17 cellular contexts compared by ENCODE assay signal in the genomic region with DNA sequence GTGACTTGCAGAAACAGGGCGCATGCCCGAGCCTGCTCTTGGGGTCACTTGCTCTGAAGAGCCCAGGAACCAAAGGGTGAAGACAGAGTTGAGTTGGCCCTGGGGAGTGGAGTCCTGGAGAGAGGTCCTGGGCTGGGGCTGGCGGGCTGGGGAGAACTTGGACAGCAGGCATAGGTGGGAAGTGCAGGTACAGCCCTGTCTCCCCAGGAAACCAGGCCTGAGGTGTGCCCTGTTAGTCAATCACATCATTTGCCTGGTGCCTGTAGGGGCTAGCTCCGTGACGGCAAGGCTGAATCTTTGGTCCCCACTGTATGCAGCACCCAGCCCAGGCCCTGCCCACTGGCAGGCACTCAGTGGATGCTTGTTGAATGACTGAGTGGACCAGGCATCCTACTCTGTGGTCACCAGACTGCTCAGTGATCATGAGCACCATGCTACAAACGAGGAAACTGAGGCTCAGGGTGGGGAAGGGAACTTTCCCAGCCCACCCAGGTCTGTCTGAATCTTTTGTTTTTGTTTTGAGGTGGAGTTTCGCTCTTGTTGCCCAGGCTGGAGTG. TPM values are rescaled to one million over a fixed set of nuclear protein-coding genes. Genes with fewer than 3 reads are reported as not detected.
DNase-seq lines count a peak whose midpoint lies in the region; ATAC-seq, FAIRE-seq and TF ChIP-seq lines count a peak whose summit lies in the region.
"Had no signal": no experiment of that assay in that cellular context is flagged by ENCODE, and none has a peak within 500 bp of the region (broad histone marks: within the 10 kb centered on the region; RNA-seq: fewer than 3 reads in every experiment).

No MANE protein-coding gene starts in this region.

- H3K4me1 ChIP-seq in A549: no peaks in the 10 kb centered on the region
- H3K4me1 ChIP-seq in astrocyte (ENCODE audit: insufficient read depth, low read length): no peaks in the 10 kb centered on the region
- no peaks in the 10 kb centered on the region for H3K4me1 ChIP-seq in foreskin keratinocyte
- no peaks in the 10 kb centered on the region for H3K4me1 ChIP-seq in thyroid gland

- H2AFZ ChIP-seq in astrocyte (ENCODE audit: low read depth, low read length): no peak overlapping the region

- TF ChIP-seq RAD21 in A549 (conservative IDR thresholded peaks at IDR 0.05 in 1 of 2, IDR thresholded peaks at IDR 0.05 in 1 of 2): no peak

- H3K9ac ChIP-seq in astrocyte (ENCODE audit: low read length): no peak overlapping the region

- TF ChIP-seq POLR2A in A549 (IDR thresholded peaks at IDR 0.05; ENCODE audit: low read length): no peak
- no peak for TF ChIP-seq POLR2A in thyroid gland (IDR thresholded peaks at IDR 0.05)

- no peaks in the 10 kb centered on the region for H4K20me1 ChIP-seq in astrocyte (ENCODE audit: insufficient read depth, low read length)

- H3K9me3 ChIP-seq in A549 (no peaks in the 10 kb centered on the region), astrocyte (ENCODE audit: insufficient read depth, low read depth, low read length) (no peaks in the 10 kb centered on the region), thyroid gland (no peaks in the 10 kb centered on the region)

- no peaks in the 10 kb centered on the region for H3K36me3 Mint-ChIP-seq in astrocyte (ENCODE audit: low read depth, unreplicated experiment)

- FAIRE-seq in A549 (lab: Jason Lieb, UNC) (no peak), astrocyte (lab: Jason Lieb, UNC) (no peak)
- FAIRE-seq: D721Med, RCC 7860 had no signal

- H3K36me3 ChIP-seq in astrocyte (ENCODE audit: insufficient read depth, low read length): no peaks in the 10 kb centered on the region
- H3K36me3 ChIP-seq in thyroid gland: no peaks in the 10 kb centered on the region

- peaks cover 47% of the 10 kb centered on the region for H3K27me3 Mint-ChIP-seq in astrocyte (ENCODE audit: low read depth, unreplicated experiment)

- H3K27me3 ChIP-seq in astrocyte (ENCODE audit: insufficient read depth, low read length): peaks cover 11% of the 10 kb centered on the region
- peaks cover 14% of the 10 kb centered on the region for H3K27me3 ChIP-seq in foreskin keratinocyte
- no peaks in the 10 kb centered on the region for H3K27me3 ChIP-seq in thyroid gland

- intact Hi-C loops in thyroid gland (cut with DNase I): no loop called here

- no peak overlapping the region for H3K27ac Mint-ChIP-seq in astrocyte (ENCODE audit: unreplicated experiment)

- POLR2A ChIA-PET in A549 (lab: Yijun Ruan, JAX): no interaction called here

- H3K27ac ChIP-seq in A549 (no peak overlapping the region), astrocyte (ENCODE audit: low read depth, low read length) (no peak overlapping the region), foreskin keratinocyte (no peak overlapping the region), thyroid gland (no peak overlapping the region)

- H3K4me2 ChIP-seq in A549: no peak overlapping the region
- no peak overlapping the region for H3K4me2 ChIP-seq in astrocyte (ENCODE audit: low read length)

- no peak for TF ChIP-seq EP300 in A549 (IDR thresholded peaks at IDR 0.05)

- DNase-seq in A549 (ENCODE audit: low read depth in 1 of 2, low spot score in 1 of 2) (no peak), ELR (ENCODE audit: low read depth) (peak; percentile 31), astrocyte (ENCODE audit: low read depth) (peak; percentile 5), foreskin keratinocyte (peak; percentile 12 to 30), NCI-H1105 treated with DMSO at 0.1 percent for 48 hours (lab: John Stamatoyannopoulos, UW) (no peak), thyroid gland (no peak)
- no peak for DNase-seq in activated CD4-positive, alpha-beta T cell treated with anti-CD3 and anti-CD28 coated beads, Interleukin-2, amount 50 U/mL, for 48 hours
- DNase-seq: C1 segment of cervical spinal cord, HCEC 1CT, NCI-H1092 treated with DMSO at 0.1 percent for 48 hours, NCI-H2081, NCI-H510A treated with DMSO at 0.1 percent for 48 hours, NCI-H774, Right ventricle myocardium superior had no signal

- no peaks in the 10 kb centered on the region for H3K79me2 ChIP-seq in astrocyte (ENCODE audit: insufficient read depth, low read length)

- WGBS in A549 (ENCODE audit: missing lambda C conversion rate): 64% methylated on average over 7 of the region's 7 CpGs
- 90 to 91% methylated on average over 5 of the region's 7 CpGs for WGBS in thyroid gland, 2 donors

- H3K4me3 ChIP-seq in A549 (no peak overlapping the region), astrocyte (ENCODE audit: insufficient read depth, low read depth, low read length) (no peak overlapping the region), thyroid gland (replicated peaks in 1 of 3) (no peak overlapping the region)

- 0 out of 6 replicates have a peak, but pooled peaks have one; percentile 12 to 14 for ATAC-seq in A549
- ATAC-seq in foreskin keratinocyte: no peak
- ATAC-seq in GM18907 (IDR thresholded peaks at IDR 0.05; ENCODE audit: unreplicated experiment): no peak

- TF ChIP-seq CTCF in A549 (IDR thresholded peaks at IDR 0.05) (no peak), astrocyte (IDR thresholded peaks at IDR 0.05; ENCODE audit: insufficient read depth, low read depth, low read length) (no peak), foreskin keratinocyte (conservative IDR thresholded peaks at IDR 0.05) (no peak), thyroid gland (IDR thresholded peaks at IDR 0.05) (no peak)

- peaks cover 9% of the 10 kb centered on the region for H3K4me1 Mint-ChIP-seq in astrocyte (ENCODE audit: low read depth, unreplicated experiment)

- no peak overlapping the region for H3K4me3 Mint-ChIP-seq in astrocyte (ENCODE audit: unreplicated experiment)

- H3K9me3 Mint-ChIP-seq in astrocyte (ENCODE audit: unreplicated experiment): no peaks in the 10 kb centered on the region

- CTCF ChIA-PET in A549 (lab: Yijun Ruan, JAX): interaction anchor here (1.0 to 1.2 kb wide), 2 partner anchors 77 to 80 kb away, joined by 3 to 5 read pairs; no protein-coding TSS in a partner anchor

TF ChIP-seq in A549, 52 proteins besides CTCF, POLR2A, EP300 and RAD21:
- TF ChIP-seq TFCP2L1 (CRISPR knock-in tag; IDR thresholded peaks at IDR 0.05) (no peak), HMGXB4 (CRISPR knock-in tag; IDR thresholded peaks at IDR 0.05; ENCODE audit: borderline replicate concordance) (no peak), E2F6 (IDR thresholded peaks at IDR 0.05; ENCODE audit: borderline replicate concordance, low read depth) (no peak), RNF2 (IDR thresholded peaks at IDR 0.05; ENCODE audit: borderline replicate concordance, low read depth) (no peak), GATA3 (IDR thresholded peaks at IDR 0.05; ENCODE audit: borderline replicate concordance) (no peak), MAX (IDR thresholded peaks at IDR 0.05) (no peak)
TF ChIP-seq in A549: peak in this region for 0.

RNA-seq across cellular contexts. Expression of gene NOL4L, which starts 15.6 kb away (rescaled TPM):
- polyA plus RNA-seq in A549 (2011; rRNA removed): 9.5 and 10.2 TPM in 2 replicates
- 13.2 and 16.4 TPM in 2 replicates for polyA plus RNA-seq in A549 (2012; cell fraction: cytosol; rRNA removed)
- 27.6 and 32.9 TPM in 2 replicates for polyA plus RNA-seq in A549 (2012; cell fraction: nucleus; rRNA removed)
- 11.8 to 13.8 TPM (median 11.8 TPM) in 3 replicates for polyA plus RNA-seq in A549 (2017; fragmentation: RNase III; extraction: RNeasy Plus Mini Kit Qiagen cat#74134 plus additional on column Dnase treatment)
- polyA minus RNA-seq in A549 (2011; rRNA and poly(A)+ RNA removed): 10.0 and 15.0 TPM in 2 replicates
- total RNA-seq in astrocyte: 35.5 and 43.0 TPM in 2 replicates
- 1.5 and 1.7 TPM in 2 replicates for total RNA-seq in foreskin keratinocyte
- polyA plus RNA-seq in foreskin keratinocyte: 0.67 and 1.4 TPM in 2 replicates
- total RNA-seq in thyroid gland: 10 to 100 TPM; 18.5 to 29.9 (median 24.8) TPM

Comparison
In these comparisons a context has a peak if more than half of its experiments do, and no peak if none do; other contexts are left out.
1. ATAC-seq: peak in A549 (2 of 2); none in foreskin keratinocyte (single experiment) and GM18907 (single experiment).
2. DNase-seq: peak in ELR (single experiment), astrocyte (single experiment) and foreskin keratinocyte (2 of 2); none in A549 (0 of 2), activated CD4-positive, alpha-beta T cell treated with anti-CD3 and anti-CD28 coated beads, Interleukin-2, amount 50 U/mL, for 48 hours (0 of 2), NCI-H1105 treated with DMSO at 0.1 percent for 48 hours (single experiment) and thyroid gland (0 of 2).